14 cellular contexts compared by ENCODE assay signal in the genomic region with DNA sequence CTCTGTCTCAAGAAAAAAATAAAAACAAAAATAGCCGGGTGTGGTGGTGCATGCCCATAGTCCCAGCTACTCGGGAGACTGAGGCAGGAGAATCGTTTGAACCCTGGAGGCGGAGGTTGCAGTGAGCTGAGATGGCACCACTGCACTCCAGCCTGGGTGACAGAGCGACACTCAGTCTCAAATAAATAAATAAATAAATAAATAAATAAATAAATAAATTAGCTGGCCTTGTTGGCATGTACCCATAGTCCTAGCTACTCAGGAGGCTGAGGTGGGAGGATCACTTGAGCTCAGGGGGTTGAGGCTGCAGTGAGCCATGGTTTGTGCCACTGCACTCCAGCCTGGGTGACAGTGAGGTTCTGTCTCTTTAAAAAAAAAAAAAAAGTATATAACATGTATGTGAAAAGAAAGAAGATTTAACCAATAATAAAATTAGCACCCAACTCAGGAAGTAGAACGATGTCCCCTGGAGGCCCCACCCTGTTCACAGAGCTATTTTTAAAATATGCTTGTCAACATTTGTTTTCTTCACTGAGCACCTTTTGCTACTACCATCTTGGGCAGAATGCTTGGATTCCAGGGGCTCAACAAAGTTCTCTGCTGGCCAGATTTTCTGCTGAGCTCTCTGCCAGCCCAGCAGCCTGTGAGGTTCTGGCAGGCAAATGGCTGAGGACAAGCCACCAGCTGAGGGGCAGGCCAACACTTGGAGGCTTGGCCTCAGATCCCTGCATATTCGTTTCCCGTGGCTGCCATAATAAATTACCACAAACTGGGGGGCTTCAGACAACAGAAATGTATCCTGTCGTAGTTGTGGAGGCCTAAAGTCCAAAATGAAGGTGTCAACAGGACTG. TPM values are rescaled to one million over a fixed set of nuclear protein-coding genes. Genes with fewer than 3 reads are reported as not detected.
A peak's percentile ranks its signal among the peaks of the same experiment; 100 is the strongest.
DNase-seq lines count a peak whose midpoint lies in the region; ATAC-seq and TF ChIP-seq lines count a peak whose summit lies in the region.
"Had no signal": no experiment of that assay in that cellular context is flagged by ENCODE, and none has a peak within 500 bp of the region (broad histone marks: within the 10 kb centered on the region; RNA-seq: fewer than 3 reads in every experiment).

No MANE protein-coding gene starts in this region.

- POLR2A ChIA-PET in CD8-positive, alpha-beta T cell (lab: Charles Lee), result interaction anchor here (0.6 kb wide), 1 partner anchor 10 kb away, joined by 3 read pairs; no protein-coding TSS in a partner anchor

- no peak for TF ChIP-seq CTCF in CD8-positive, alpha-beta T cell (IDR thresholded peaks at IDR 0.05)
- TF ChIP-seq CTCF in dorsolateral prefrontal cortex (IDR thresholded peaks at IDR 0.05 in 54 of 56, conservative IDR thresholded peaks at IDR 0.05 in 2 of 56; ENCODE audit: low read depth in 1 of 56, partially characterized antibody in 56 of 56) (no peak), WERI-Rb-1 (IDR thresholded peaks at IDR 0.05; ENCODE audit: low read depth, low read length) (no peak), brain microvascular endothelial cell (IDR thresholded peaks at IDR 0.05; ENCODE audit: low read depth, low read length, missing control alignments) (no peak)

- H3K4me3 Mint-ChIP-seq in CD8-positive, alpha-beta T cell, result peak overlapping the region; percentile 43
- H3K4me3 Mint-ChIP-seq in IgD-negative memory B cell, result peak overlapping the region; percentile 84 to 98 (median 96)
- H3K4me3 Mint-ChIP-seq in natural killer cell treated with Interleukin-12 subunit alpha and Interleukin-12 subunit beta and Interleukin-15 and Interleukin-18, amount 100 ng/mL, for 72 hours, result no peak overlapping the region
- H3K4me3 Mint-ChIP-seq: WTC11 had no signal

- intact Hi-C loops in CD8-positive, alpha-beta T cell (cut with DNase I, micrococcal nuclease), result loop anchor here in 1 of 2 experiments (10.0 kb wide), 3 partner anchors 416 to 544 kb away; partner anchors contain the start of genes ELL, NDUFA13 and TSSK6
- intact Hi-C loops in dorsolateral prefrontal cortex (cut with DNase I), result no loop called here

- no peaks in the 10 kb centered on the region for H3K9me3 ChIP-seq in CD8-positive, alpha-beta T cell (ENCODE audit: low read length)
- no peaks in the 10 kb centered on the region for H3K9me3 ChIP-seq in WERI-Rb-1 (ENCODE audit: severe bottlenecking)
- H3K9me3 ChIP-seq: SK-N-SH had no signal

- H3K4me3 ChIP-seq in CD8-positive, alpha-beta T cell (ENCODE audit: low read depth, low read length), result no peak overlapping the region
- H3K4me3 ChIP-seq in dorsolateral prefrontal cortex (no peak overlapping the region), WERI-Rb-1 (ENCODE audit: low read depth, low read length) (no peak overlapping the region), brain microvascular endothelial cell (ENCODE audit: low read depth, low read length) (no peak overlapping the region)
- H3K4me3 ChIP-seq: skin epidermis had no signal

- no peaks in the 10 kb centered on the region for H3K9me3 Mint-ChIP-seq in CD8-positive, alpha-beta T cell
- H3K9me3 Mint-ChIP-seq in IgD-negative memory B cell, result no peaks in the 10 kb centered on the region
- no peaks in the 10 kb centered on the region for H3K9me3 Mint-ChIP-seq in natural killer cell treated with Interleukin-12 subunit alpha and Interleukin-12 subunit beta and Interleukin-15 and Interleukin-18, amount 100 ng/mL, for 72 hours
- H3K9me3 Mint-ChIP-seq: WTC11 had no signal

- H3K4me1 Mint-ChIP-seq in CD8-positive, alpha-beta T cell (ENCODE audit: low read depth), result peaks cover 54% of the 10 kb centered on the region
- H3K4me1 Mint-ChIP-seq in IgD-negative memory B cell, result peaks cover 24 to 45% (median 37%) of the 10 kb centered on the region in 3 donors
- peaks cover 26 to 36% of the 10 kb centered on the region in 2 donors for H3K4me1 Mint-ChIP-seq in natural killer cell treated with Interleukin-12 subunit alpha and Interleukin-12 subunit beta and Interleukin-15 and Interleukin-18, amount 100 ng/mL, for 72 hours (ENCODE audit: low read depth in 2 of 2)

- H3K36me3 ChIP-seq in CD8-positive, alpha-beta T cell (ENCODE audit: insufficient read depth, low read length), result peaks cover 3% of the 10 kb centered on the region
- H3K36me3 ChIP-seq in WERI-Rb-1, result no peaks in the 10 kb centered on the region
- H3K36me3 ChIP-seq in brain microvascular endothelial cell (replicated peaks), result no peaks in the 10 kb centered on the region

- no peaks in the 10 kb centered on the region for H3K27me3 ChIP-seq in CD8-positive, alpha-beta T cell (ENCODE audit: insufficient read depth, low read length)
- H3K27me3 ChIP-seq in dorsolateral prefrontal cortex (no peaks in the 10 kb centered on the region), WERI-Rb-1 (ENCODE audit: insufficient read depth, low read depth, severe bottlenecking) (no peaks in the 10 kb centered on the region), brain microvascular endothelial cell (replicated peaks) (no peaks in the 10 kb centered on the region)

- DNase-seq in CD8-positive, alpha-beta T cell, result no peak
- DNase-seq in dorsolateral prefrontal cortex, result peak in 1 of 10 donors; percentile 35
- no peak for DNase-seq in natural killer cell treated with Interleukin-12 subunit alpha and Interleukin-12 subunit beta and Interleukin-15 and Interleukin-18, amount 100 ng/mL, for 72 hours (ENCODE audit: low spot score)
- DNase-seq in WERI-Rb-1, result no peak
- DNase-seq in brain microvascular endothelial cell, result no peak
- no peak for DNase-seq in NCI-H2029 treated with DMSO at 0.1 percent for 48 hours (lab: John Stamatoyannopoulos, UW)
- DNase-seq: Kasumi-1, NCI-H187 treated with DMSO at 0.1 percent for 48 hours, SK-N-SH had no signal

- ATAC-seq in CD8-positive, alpha-beta T cell, result no peak
- ATAC-seq in natural killer cell treated with Interleukin-12 subunit alpha and Interleukin-12 subunit beta and Interleukin-15 and Interleukin-18, amount 100 ng/mL, for 72 hours, result no peak
- no peak for ATAC-seq in HG03095 (IDR thresholded peaks at IDR 0.05; ENCODE audit: unreplicated experiment)
- ATAC-seq: WTC11 had no signal

- H3K4me1 ChIP-seq in CD8-positive, alpha-beta T cell (ENCODE audit: insufficient read depth, low read length), result peaks cover 24% of the 10 kb centered on the region

- H3K27ac Mint-ChIP-seq in CD8-positive, alpha-beta T cell, result peak overlapping the region; percentile 80
- peak overlapping the region; percentile 85 to 88 (median 88) for H3K27ac Mint-ChIP-seq in IgD-negative memory B cell
- peak overlapping the region; percentile 14 to 39 for H3K27ac Mint-ChIP-seq in natural killer cell treated with Interleukin-12 subunit alpha and Interleukin-12 subunit beta and Interleukin-15 and Interleukin-18, amount 100 ng/mL, for 72 hours
- H3K27ac Mint-ChIP-seq: WTC11 had no signal

- H3K36me3 Mint-ChIP-seq in CD8-positive, alpha-beta T cell, result peaks cover 37% of the 10 kb centered on the region
- peaks cover 9% of the 10 kb centered on the region for H3K36me3 Mint-ChIP-seq in IgD-negative memory B cell
- no peaks in the 10 kb centered on the region for H3K36me3 Mint-ChIP-seq in natural killer cell treated with Interleukin-12 subunit alpha and Interleukin-12 subunit beta and Interleukin-15 and Interleukin-18, amount 100 ng/mL, for 72 hours
- H3K36me3 Mint-ChIP-seq: WTC11 had no signal

- no peaks in the 10 kb centered on the region for H3K27me3 Mint-ChIP-seq in CD8-positive, alpha-beta T cell (ENCODE audit: low read depth)
- no peaks in the 10 kb centered on the region for H3K27me3 Mint-ChIP-seq in IgD-negative memory B cell
- H3K27me3 Mint-ChIP-seq in natural killer cell treated with Interleukin-12 subunit alpha and Interleukin-12 subunit beta and Interleukin-15 and Interleukin-18, amount 100 ng/mL, for 72 hours, result no peaks in the 10 kb centered on the region

- H3K27ac ChIP-seq in CD8-positive, alpha-beta T cell (ENCODE audit: low read depth, low read length), result no peak overlapping the region
- H3K27ac ChIP-seq in dorsolateral prefrontal cortex (peak overlapping the region in 31 of 59 donors; percentile 3 to 72 (median 38)), WERI-Rb-1 (no peak overlapping the region), brain microvascular endothelial cell (no peak overlapping the region)
- H3K27ac ChIP-seq: C4-2B had no signal

- CTCF ChIA-PET in CD8-positive, alpha-beta T cell (lab: Charles Lee), result interaction anchor here (1.0 to 4.6 kb wide), 3 partner anchors 15 to 77 kb away, joined by 3 to 14 read pairs (median 3); no protein-coding TSS in a partner anchor

- in situ Hi-C loops in brain microvascular endothelial cell (cut with HindIII; ENCODE audit: low pct_ligation_motif_present, low sequenced_read_pairs), result no loop called here

RNA-seq across cellular contexts. Expression of gene SLC25A42, which starts 5.1 kb away (rescaled TPM):
- 10 to 100 TPM in 1 of 2 experiments, 1 to 10 TPM in 1; 8.3 to 10.6 TPM for total RNA-seq in CD8-positive, alpha-beta T cell
- polyA plus RNA-seq in IgD-negative memory B cell, result 35.9 TPM
- 10 to 100 TPM; 17.0 to 52.0 (median 27.3) TPM for total RNA-seq in dorsolateral prefrontal cortex
- 10 to 100 TPM; 18.3 to 22.8 TPM for total RNA-seq in natural killer cell treated with Interleukin-12 subunit alpha and Interleukin-12 subunit beta and Interleukin-15 and Interleukin-18, amount 100 ng/mL, for 72 hours

RNA-seq across cellular contexts. Expression of gene ARMC6, which starts 35.5 kb away (rescaled TPM):
- total RNA-seq in CD8-positive, alpha-beta T cell, result 1 to 10 TPM; 4.6 to 5.3 TPM
- polyA plus RNA-seq in IgD-negative memory B cell, result 27.9 TPM
- total RNA-seq in dorsolateral prefrontal cortex, result 10 to 100 TPM; 16.2 to 34.3 (median 24.2) TPM
- total RNA-seq in natural killer cell treated with Interleukin-12 subunit alpha and Interleukin-12 subunit beta and Interleukin-15 and Interleukin-18, amount 100 ng/mL, for 72 hours, result 10 to 100 TPM; 22.3 to 43.9 TPM

RNA-seq across cellular contexts. Expression of gene SUGP2, which starts 35.6 kb away (rescaled TPM):
- 10 to 100 TPM; 85.4 to 90.8 TPM for total RNA-seq in CD8-positive, alpha-beta T cell
- 11.8 TPM for polyA plus RNA-seq in IgD-negative memory B cell
- 100 to 1,000 TPM; 143 to 254 (median 191) TPM for total RNA-seq in dorsolateral prefrontal cortex
- 100 to 1,000 TPM; 102 to 196 TPM for total RNA-seq in natural killer cell treated with Interleukin-12 subunit alpha and Interleukin-12 subunit beta and Interleukin-15 and Interleukin-18, amount 100 ng/mL, for 72 hours

Comparison
In these comparisons a context has a peak if more than half of its experiments do, and no peak if none do; other contexts are left out.
1. H3K27ac ChIP-seq: peak in dorsolateral prefrontal cortex (31 of 59); none in CD8-positive, alpha-beta T cell (single experiment), WERI-Rb-1 (single experiment) and brain microvascular endothelial cell (single experiment).
2. H3K27ac Mint-ChIP-seq: peak in every context shown above with its lines; median percentile 88 in IgD-negative memory B cell; 80 in CD8-positive, alpha-beta T cell; 26 in natural killer cell treated with Interleukin-12 subunit alpha and Interleukin-12 subunit beta and Interleukin-15 and Interleukin-18, amount 100 ng/mL, for 72 hours.